14 cellular contexts compared by ENCODE assay signal in genomic region chr3:119571230-119571629, GRCh38. TPM values are rescaled to one million over a fixed set of nuclear protein-coding genes. Genes with fewer than 3 reads are reported as not detected.
"Had no signal": no experiment of that assay in that cellular context is flagged by ENCODE, and none has a peak within 500 bp of the region (broad histone marks: within the 10 kb centered on the region; RNA-seq: fewer than 3 reads in every experiment).

No MANE protein-coding gene starts in this region.

- H3K27me3 ChIP-seq: esophagus muscularis mucosa had no signal

- FAIRE-seq: bronchial epithelial cell, islet of Langerhans had no signal

- H3K4me3 ChIP-seq: esophagus muscularis mucosa had no signal

- H3K36me3 ChIP-seq: esophagus muscularis mucosa had no signal

- DNase-seq: activated CD4-positive, alpha-beta T cell treated with anti-CD3 and anti-CD28 coated beads, Interleukin-2, amount 10 ng/mL, durations not matched to agents 7 days and 5 days; activated CD8-positive, alpha-beta memory T cell treated with anti-CD3 and anti-CD28 coated beads, Interleukin-2, amount 50 U/mL, for 4 hours; activated naive CD4-positive, alpha-beta T cell treated with anti-CD3 and anti-CD28 coated beads, Interleukin-2, amount 10 ng/mL, durations not matched to agents 7 days and 5 days; activated T-cell treated with anti-CD3 and anti-CD28 coated beads, Interleukin-2, amount 50 U/mL, for 4 hours; effector memory CD4-positive, alpha-beta T cell; hippocampal formation; mesenchymal stem cell had no signal

- H3K9me3 ChIP-seq: esophagus muscularis mucosa had no signal

- ATAC-seq: activated CD4-positive, CD25-positive, alpha-beta regulatory T cell treated with anti-CD3 and anti-CD28 coated beads, Interleukin-2, amount 50 U/mL, for 24 hours; activated T-cell treated with anti-CD3 and anti-CD28 coated beads, Interleukin-2, amount 50 U/mL, for 4 hours; natural killer cell treated with Interleukin-12 subunit alpha and Interleukin-12 subunit beta and Interleukin-15 and Interleukin-18, amount 100 ng/mL, for 72 hours had no signal

RNA-seq across cellular contexts. Expression of gene CD80, which starts 11.8 kb away (rescaled TPM):
- total RNA-seq: bronchial epithelial cell, chondrocyte, endothelial cell of umbilical vein had no signal
- polyA plus RNA-seq: endothelial cell of umbilical vein had no signal

RNA-seq across cellular contexts. Expression of gene PLA1A, which starts 26.5 kb away (rescaled TPM):
- total RNA-seq: activated CD4-positive, alpha-beta T cell treated with anti-CD3 and anti-CD28 coated beads, Interleukin-2, amount 10 ng/mL, durations not matched to agents 7 days and 5 days; activated T-cell treated with anti-CD3 and anti-CD28 coated beads, Interleukin-2, amount 50 U/mL, for 4 hours; bronchial epithelial cell; endothelial cell of umbilical vein had no signal
